ENCODE assay signal across 8 cellular contexts in the genomic region with DNA sequence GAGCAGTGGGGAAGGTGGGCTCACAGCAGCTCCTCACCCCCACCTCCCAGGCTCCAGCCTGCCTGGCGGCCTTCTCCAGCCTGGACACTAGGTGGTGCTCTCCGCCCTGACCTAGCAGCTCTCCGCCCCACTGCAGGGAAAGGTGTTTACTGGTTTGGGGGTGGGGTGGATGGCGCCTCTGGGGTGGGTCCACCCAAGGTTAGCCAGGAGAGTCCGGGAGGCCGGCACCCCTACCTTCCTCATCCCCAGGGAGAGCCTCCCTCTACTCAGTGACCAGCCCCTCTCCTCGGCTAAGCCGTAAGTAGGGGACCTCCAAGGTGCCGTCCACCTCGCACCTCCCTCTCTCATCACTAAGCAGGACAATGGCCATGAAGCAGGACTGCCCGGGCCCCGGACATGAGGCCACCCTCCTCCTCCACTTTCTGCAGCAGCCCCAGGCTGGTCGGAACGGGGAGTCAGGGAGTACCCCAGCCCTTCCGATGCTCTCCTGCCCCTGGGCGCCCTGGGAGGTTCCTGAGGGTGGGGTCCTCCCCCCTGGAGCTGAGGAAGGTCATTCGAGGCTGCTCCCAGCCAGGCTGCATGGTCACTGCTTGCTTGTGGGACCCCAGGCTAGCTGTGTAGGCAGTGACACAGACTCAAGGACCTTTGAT.
DNase-seq lines count a peak whose midpoint lies in the region; ATAC-seq, FAIRE-seq and TF ChIP-seq lines count a peak whose summit lies in the region.

No MANE protein-coding gene starts in this region.

- H3K36me3 ChIP-seq in endothelial cell of umbilical vein (ENCODE audit: control insufficient read depth in 2 of 2, extremely low read depth in 1 of 2, insufficient read depth in 2 of 2, low read length in 2 of 2), result no peaks in the 10 kb centered on the region

- no TSS peak for BruUV-seq in endothelial cell of umbilical vein (replicated peaks; lab: Mats Ljungman, UMichigan)

- peak; percentile 50 for FAIRE-seq in GM12891 (lab: Jason Lieb, UNC)
- FAIRE-seq in endothelial cell of umbilical vein (lab: Jason Lieb, UNC), result peak; percentile 73

- H3K9ac ChIP-seq in endothelial cell of umbilical vein (replicated peaks; ENCODE audit: extremely low read depth, insufficient read depth, low read length), result no peak overlapping the region

- DNase-seq in GM12891 (ENCODE audit: insufficient read length, low spot score), result peak; percentile 80
- peak; percentile 73 for DNase-seq in NCI-H345 (lab: John Stamatoyannopoulos, UW)
- peak; percentile 84 for DNase-seq in activated CD8-positive, alpha-beta memory T cell treated with anti-CD3 and anti-CD28 coated beads for 24 hours
- DNase-seq in endothelial cell of umbilical vein (ENCODE audit: low read depth, low spot score), result peak; percentile 54
- peak; percentile 69 for DNase-seq in midbrain (lab: John Stamatoyannopoulos, UW)
- peak; percentile 35 to 37 for DNase-seq in stimulated activated CD8-positive, alpha-beta memory T cell treated with anti-CD3 and anti-CD28 coated beads, Interleukin-7, amount 100 ng/mL, for 4 hours (ENCODE audit: low read depth in 2 of 2)

- no peaks in the 10 kb centered on the region for H3K27me3 ChIP-seq in endothelial cell of umbilical vein (ENCODE audit: control insufficient read depth in 2 of 2, insufficient read depth in 2 of 2, low read length in 2 of 2)

- peak overlapping the region; percentile 1 for H2AFZ ChIP-seq in endothelial cell of umbilical vein (ENCODE audit: low read depth, low read length)

- dilution Hi-C loops in endothelial cell of umbilical vein (cut with MboI; ENCODE audit: extremely low pct_ligation_motif_present, low sequenced_read_pairs), result no loop called here

- no peaks in the 10 kb centered on the region for H3K4me1 ChIP-seq in endothelial cell of umbilical vein (ENCODE audit: control insufficient read depth, extremely low read depth, insufficient read depth, low read length)

- H4K20me1 ChIP-seq in endothelial cell of umbilical vein (replicated peaks; ENCODE audit: control insufficient read depth, extremely low read depth, insufficient read depth, low read length), result no peaks in the 10 kb centered on the region

- intact Hi-C loops in endothelial cell of umbilical vein (cut with micrococcal nuclease), result no loop called here

- no peaks in the 10 kb centered on the region for H3K9me3 ChIP-seq in endothelial cell of umbilical vein (replicated peaks; ENCODE audit: control insufficient read depth, insufficient read depth, low read length)

- TF ChIP-seq CTCF in 22Rv1 (IDR thresholded peaks at IDR 0.05), result peak; percentile 88
- peak; percentile 77 to 93 for TF ChIP-seq CTCF in endothelial cell of umbilical vein (IDR thresholded peaks at IDR 0.05; ENCODE audit: extremely low read depth in 1 of 2, insufficient read depth in 1 of 2, low read depth in 1 of 2, low read length in 2 of 2)

- peak overlapping the region in 1 of 3 experiments; percentile 18 for H3K4me3 ChIP-seq in endothelial cell of umbilical vein (replicated peaks in 1 of 3; ENCODE audit: insufficient read depth in 1 of 3, low read depth in 1 of 3, low read length in 3 of 3)

- TF ChIP-seq POLR2A in GM12891 (IDR thresholded peaks at IDR 0.05; ENCODE audit: low read depth, low read length) (no peak), endothelial cell of umbilical vein (IDR thresholded peaks at IDR 0.05; ENCODE audit: low read depth, low read length) (no peak)

- H3K79me2 ChIP-seq in endothelial cell of umbilical vein (ENCODE audit: control insufficient read depth, insufficient read depth, low read length), result no peaks in the 10 kb centered on the region

- no peak for ATAC-seq in GM19467 (IDR thresholded peaks at IDR 0.05; ENCODE audit: unreplicated experiment)

- H3K27ac ChIP-seq in 22Rv1 (no peak overlapping the region), endothelial cell of umbilical vein (ENCODE audit: insufficient read depth, low read depth, low read length) (no peak overlapping the region)

- CTCF ChIA-PET in endothelial cell of umbilical vein (lab: Charles Lee), result interaction anchor here (0.6 to 9.4 kb wide), 39 partner anchors 9 to 679 kb away, joined by 3 to 674 read pairs (median 5); a partner anchor contains a TSS

- H3K9me1 ChIP-seq in endothelial cell of umbilical vein (replicated peaks; ENCODE audit: control insufficient read depth, extremely low read depth, insufficient read depth, low read length), result no peaks in the 10 kb centered on the region

- POLR2A ChIA-PET in endothelial cell of umbilical vein (lab: Charles Lee), result no interaction called here

- H3K4me2 ChIP-seq in endothelial cell of umbilical vein (ENCODE audit: insufficient read depth, low read length), result no peak overlapping the region

TF ChIP-seq in GM12891, 5 proteins besides CTCF, POLR2A, EP300 and RAD21:
- no peak for TF ChIP-seq PAX5 (IDR thresholded peaks at IDR 0.05; ENCODE audit: insufficient read depth, low read length, severe bottlenecking)
- no peak for TF ChIP-seq SPI1 (IDR thresholded peaks at IDR 0.05; ENCODE audit: low read depth, low read length)
- no peak for TF ChIP-seq TAF1 (IDR thresholded peaks at IDR 0.05; ENCODE audit: low read depth, low read length)
- no peak for TF ChIP-seq POU2F2 (IDR thresholded peaks at IDR 0.05; ENCODE audit: low read depth, low read length)
- no peak for TF ChIP-seq POLR2AphosphoS5 (IDR thresholded peaks at IDR 0.05; ENCODE audit: low read depth, low read length)

TF ChIP-seq in endothelial cell of umbilical vein, 7 proteins besides CTCF, POLR2A, EP300 and RAD21:
- TF ChIP-seq, protein P1, sequence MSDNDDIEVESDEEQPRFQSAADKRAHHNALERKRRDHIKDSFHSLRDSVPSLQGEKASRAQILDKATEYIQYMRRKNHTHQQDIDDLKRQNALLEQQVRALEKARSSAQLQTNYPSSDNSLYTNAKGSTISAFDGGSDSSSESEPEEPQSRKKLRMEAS (IDR thresholded peaks at IDR 0.05; ENCODE audit: insufficient read depth, insufficient read length), result no peak
- TF ChIP-seq EZH2 (IDR thresholded peaks at IDR 0.05; ENCODE audit: borderline replicate concordance, low read depth, low read length, severe bottlenecking), result no peak
- TF ChIP-seq GATA2 (IDR thresholded peaks at IDR 0.05; ENCODE audit: insufficient read depth, insufficient read length, low read depth, low read length), result no peak
- TF ChIP-seq MYC (IDR thresholded peaks at IDR 0.05; ENCODE audit: low read depth, low read length), result no peak
- TF ChIP-seq JUN (IDR thresholded peaks at IDR 0.05; ENCODE audit: borderline replicate concordance, insufficient read depth, insufficient read length, low read depth), result no peak
- TF ChIP-seq POLR2AphosphoS5 (IDR thresholded peaks at IDR 0.05; ENCODE audit: insufficient read depth, low read depth, low read length), result no peak
- no peak for TF ChIP-seq FOS (IDR thresholded peaks at IDR 0.05; ENCODE audit: borderline replicate concordance, insufficient read depth, low read length)
TF ChIP-seq in endothelial cell of umbilical vein: peak in this region for 0.
